Comparison of ENCODE assay signal across 1 cellular context in the genomic region with DNA sequence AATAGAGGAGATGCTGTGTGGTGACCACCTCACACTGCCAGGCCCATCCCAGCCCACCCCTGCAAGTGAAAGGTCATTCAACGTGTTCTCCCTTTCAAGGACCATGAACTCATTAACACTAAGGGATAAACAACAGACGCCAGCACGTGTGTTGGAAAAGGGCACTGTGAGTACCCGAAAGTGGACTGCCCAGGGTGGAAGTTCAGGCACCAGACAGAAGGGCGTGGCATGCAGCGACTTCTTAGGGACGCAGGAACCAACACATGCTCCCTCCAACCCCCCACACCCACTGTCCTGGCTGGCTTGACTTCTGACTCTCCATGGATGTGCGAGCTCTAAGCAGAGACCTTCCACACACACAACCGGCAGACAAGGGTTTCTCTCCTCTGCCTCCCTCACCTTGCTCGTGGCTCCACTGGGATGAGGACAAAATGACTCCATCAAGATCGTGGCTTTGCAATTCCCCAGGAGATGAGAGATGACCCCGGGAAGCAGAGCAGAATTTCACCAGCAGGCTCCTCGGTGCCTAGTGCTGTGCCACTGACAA.
TF ChIP-seq lines count a peak whose summit lies in the region.

No MANE protein-coding gene starts in this region.

TF ChIP-seq in H1, 55 proteins besides CTCF, POLR2A, EP300 and RAD21:
- TF ChIP-seq BACH1 (IDR thresholded peaks at IDR 0.05; ENCODE audit: low read length) (no peak), CBX5 (IDR thresholded peaks at IDR 0.05; ENCODE audit: low read depth, low read length) (no peak), SP1 (IDR thresholded peaks at IDR 0.05; ENCODE audit: low read depth, low read length) (no peak), ASH2L (IDR thresholded peaks at IDR 0.05; ENCODE audit: low read length) (no peak), CBX8 (IDR thresholded peaks at IDR 0.05; ENCODE audit: borderline replicate concordance, low read depth, low read length) (no peak), CTBP2 (IDR thresholded peaks at IDR 0.05; ENCODE audit: borderline replicate concordance, insufficient read depth, insufficient read length, low read length) (no peak), TBP (IDR thresholded peaks at IDR 0.05; ENCODE audit: low read depth, low read length) (no peak), HDAC6 (IDR thresholded peaks at IDR 0.05; ENCODE audit: low read depth, low read length) (no peak), KDM4A (IDR thresholded peaks at IDR 0.05; ENCODE audit: low read depth, low read length, severe bottlenecking) (no peak), SIX5 (IDR thresholded peaks at IDR 0.05; ENCODE audit: low read depth, low read length) (no peak), SP2 (IDR thresholded peaks at IDR 0.05; ENCODE audit: low read length) (no peak)
